Comparison of ENCODE assay signal across 18 cellular contexts in the genomic region with DNA sequence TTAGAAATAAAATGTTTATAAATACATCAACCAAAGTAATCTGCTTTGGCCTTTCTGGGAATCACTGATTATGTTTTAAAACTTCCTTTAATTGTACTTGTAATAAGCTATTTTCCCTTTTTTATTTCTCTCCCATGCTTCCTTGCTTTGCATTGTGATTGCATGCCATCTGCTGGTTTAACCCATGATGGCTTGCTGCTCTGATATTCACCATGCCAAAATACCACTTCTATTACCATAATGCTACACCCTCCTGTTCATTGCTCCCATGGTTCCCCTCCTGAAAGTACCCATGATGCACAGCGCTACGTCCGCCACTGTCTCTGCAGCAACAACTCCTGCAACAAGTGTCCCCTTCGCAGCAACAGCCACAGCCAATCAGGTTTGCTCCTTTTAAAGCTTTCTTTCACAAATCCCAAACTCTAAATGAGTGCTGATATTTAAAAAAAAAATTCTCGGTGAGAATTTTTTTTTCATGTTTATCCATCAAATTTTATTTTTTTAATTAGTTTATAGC.
DNase-seq lines count a peak whose midpoint lies in the region; ATAC-seq and TF ChIP-seq lines count a peak whose summit lies in the region.
"Had no signal": no experiment of that assay in that cellular context is flagged by ENCODE, and none has a peak within 500 bp of the region (broad histone marks: within the 10 kb centered on the region; RNA-seq: fewer than 3 reads in every experiment).

No MANE protein-coding gene starts in this region.

- H3K27ac Mint-ChIP-seq in chondrocyte (ENCODE audit: unreplicated experiment): no peak overlapping the region
- no peak overlapping the region for H3K27ac Mint-ChIP-seq in osteocyte (ENCODE audit: unreplicated experiment)
- H3K27ac Mint-ChIP-seq: activated CD4-positive, alpha-beta T cell treated with anti-CD3 and anti-CD28 coated beads, Interleukin-2, amount 10 ng/mL, durations not matched to agents 7 days and 5 days; activated naive CD8-positive, alpha-beta T cell treated with anti-CD3 and anti-CD28 coated beads, Interleukin-2, amount 50 U/mL, for 24 hours; CD8-positive, alpha-beta T cell; naive thymus-derived CD4-positive, alpha-beta T cell had no signal

- H3K27me3 Mint-ChIP-seq in chondrocyte (ENCODE audit: low read depth) (no peaks in the 10 kb centered on the region), osteocyte (ENCODE audit: unreplicated experiment) (no peaks in the 10 kb centered on the region)
- H3K27me3 Mint-ChIP-seq: activated CD4-positive, alpha-beta T cell treated with anti-CD3 and anti-CD28 coated beads, Interleukin-2, amount 10 ng/mL, durations not matched to agents 7 days and 5 days; activated naive CD8-positive, alpha-beta T cell treated with anti-CD3 and anti-CD28 coated beads, Interleukin-2, amount 50 U/mL, for 24 hours; naive thymus-derived CD4-positive, alpha-beta T cell had no signal

- DNase-seq in NB4 (ENCODE audit: low read depth): peak; percentile 40
- no peak for DNase-seq in chondrocyte (ENCODE audit: low spot score)
- DNase-seq in osteocyte (ENCODE audit: extremely low spot score, unreplicated experiment): no peak
- DNase-seq in tibial artery: no peak
- DNase-seq: activated CD4-positive, alpha-beta T cell treated with anti-CD3 and anti-CD28 coated beads, Interleukin-2, amount 10 ng/mL, durations not matched to agents 7 days and 5 days; activated naive CD8-positive, alpha-beta T cell treated with anti-CD3 and anti-CD28 coated beads, Interleukin-2, amount 50 U/mL, for 24 hours; activated T-cell treated with anti-CD3 and anti-CD28 coated beads, Interleukin-2, amount 50 U/mL, for 1 hour; CD8-positive, alpha-beta T cell; naive thymus-derived CD4-positive, alpha-beta T cell; retina; stimulated activated CD4-positive, alpha-beta T cell treated with anti-CD3 and anti-CD28 coated beads, Interleukin-1b, Interleukin-23, amount 100 ng/mL, for 48 hours; upper lobe of left lung had no signal

- no peaks in the 10 kb centered on the region for H3K27me3 ChIP-seq in tibial artery
- H3K27me3 ChIP-seq: esophagus muscularis mucosa, upper lobe of left lung had no signal

- peaks cover 24% of the 10 kb centered on the region for H3K36me3 Mint-ChIP-seq in chondrocyte (ENCODE audit: low read depth)
- peaks cover 41% of the 10 kb centered on the region for H3K36me3 Mint-ChIP-seq in osteocyte (ENCODE audit: unreplicated experiment)

- TF ChIP-seq POLR2A in NB4 (IDR thresholded peaks at IDR 0.05; ENCODE audit: extremely low read depth, insufficient read length): no peak

- H3K4me1 ChIP-seq in tibial artery: peaks cover 0 to 23% (median 2%) of the 10 kb centered on the region in 4 donors

- H3K27ac ChIP-seq in tibial artery: no peak overlapping the region

- H3K9me3 ChIP-seq in tibial artery: no peaks in the 10 kb centered on the region
- H3K9me3 ChIP-seq: esophagus muscularis mucosa, upper lobe of left lung had no signal

- H3K4me3 ChIP-seq in NB4 (ENCODE audit: low read depth, low read length): no peak overlapping the region
- H3K4me3 ChIP-seq in tibial artery: no peak overlapping the region
- H3K4me3 ChIP-seq: esophagus muscularis mucosa, upper lobe of left lung had no signal

- H3K4me1 Mint-ChIP-seq in chondrocyte (ENCODE audit: low read depth): peaks cover 45% of the 10 kb centered on the region
- H3K4me1 Mint-ChIP-seq in osteocyte (ENCODE audit: unreplicated experiment): peaks cover 45% of the 10 kb centered on the region

- intact Hi-C loops in tibial artery (cut with DNase I; ENCODE audit: low total_unique reads): loop anchor here (10.0 kb wide), 1 partner anchor 341 kb away; no protein-coding TSS in a partner anchor

- peaks cover 24 to 41% (median 25%) of the 10 kb centered on the region in 3 donors for H3K36me3 ChIP-seq in tibial artery

- ATAC-seq in GM19035 (IDR thresholded peaks at IDR 0.05; ENCODE audit: unreplicated experiment): no peak
- no peak for ATAC-seq in GM21528 (IDR thresholded peaks at IDR 0.05; ENCODE audit: low FRiP score, unreplicated experiment)
- ATAC-seq in HG03442 (IDR thresholded peaks at IDR 0.05; ENCODE audit: unreplicated experiment): no peak
- ATAC-seq: activated naive CD8-positive, alpha-beta T cell treated with anti-CD3 and anti-CD28 coated beads, Interleukin-2, amount 50 U/mL, for 24 hours; CD8-positive, alpha-beta T cell; left lobe of liver had no signal

- H3K4me3 Mint-ChIP-seq in chondrocyte (ENCODE audit: unreplicated experiment): no peak overlapping the region
- no peak overlapping the region for H3K4me3 Mint-ChIP-seq in osteocyte (ENCODE audit: unreplicated experiment)
- H3K4me3 Mint-ChIP-seq: activated CD4-positive, alpha-beta T cell treated with anti-CD3 and anti-CD28 coated beads, Interleukin-2, amount 10 ng/mL, durations not matched to agents 7 days and 5 days; activated naive CD8-positive, alpha-beta T cell treated with anti-CD3 and anti-CD28 coated beads, Interleukin-2, amount 50 U/mL, for 24 hours; CD8-positive, alpha-beta T cell; naive thymus-derived CD4-positive, alpha-beta T cell had no signal

- TF ChIP-seq CTCF in GM12874 (IDR thresholded peaks at IDR 0.05; ENCODE audit: insufficient read depth, low read depth, low read length): 0 out of 2 replicates have a peak, but pooled peaks have one; percentile 10
- peak; percentile 22 for TF ChIP-seq CTCF in NB4 (IDR thresholded peaks at IDR 0.05; ENCODE audit: low read depth, low read length)
- TF ChIP-seq CTCF in chondrocyte (IDR thresholded peaks at IDR 0.05): peak; percentile 39
- TF ChIP-seq CTCF in osteocyte (IDR thresholded peaks at IDR 0.05): peak; percentile 21
- no peak for TF ChIP-seq CTCF in tibial artery (IDR thresholded peaks at IDR 0.05)

- H3K9me3 Mint-ChIP-seq in chondrocyte (ENCODE audit: low read depth) (no peaks in the 10 kb centered on the region), osteocyte (ENCODE audit: unreplicated experiment) (no peaks in the 10 kb centered on the region)
- H3K9me3 Mint-ChIP-seq: activated CD4-positive, alpha-beta T cell treated with anti-CD3 and anti-CD28 coated beads, Interleukin-2, amount 10 ng/mL, durations not matched to agents 7 days and 5 days; activated naive CD8-positive, alpha-beta T cell treated with anti-CD3 and anti-CD28 coated beads, Interleukin-2, amount 50 U/mL, for 24 hours; CD8-positive, alpha-beta T cell; naive thymus-derived CD4-positive, alpha-beta T cell had no signal

Comparison
In these comparisons a context has a peak if more than half of its experiments do, and no peak if none do; other contexts are left out.
1. CTCF ChIP-seq: peak in GM12874 (single experiment), NB4 (single experiment), chondrocyte (single experiment) and osteocyte (single experiment); none in tibial artery (0 of 2).